ENCODE assay signal across 24 cellular contexts in genomic region chr13:90232291-90232690, GRCh38.
"Had no signal": no experiment of that assay in that cellular context is flagged by ENCODE, and none has a peak within 500 bp of the region (broad histone marks: within the 10 kb centered on the region; RNA-seq: fewer than 3 reads in every experiment).

No MANE protein-coding gene starts in this region.

- H3K4me1 Mint-ChIP-seq: immature natural killer cell; memory B cell; naive B cell; nephron; stimulated activated naive B cell treated with anti-CD40 and anti-IgM and Interleukin-4, amounts not matched to agents 10 μg/mL and 1 μg/mL and 100 μg/mL, for 72 hours had no signal

- H3K27ac ChIP-seq: coronary artery, heart left ventricle, left ventricle myocardium inferior, lower lobe of right lung, psoas muscle, skin epidermis, stomach, upper lobe of left lung, uterus had no signal

- H3K27me3 Mint-ChIP-seq: memory B cell; naive B cell; stimulated activated naive B cell treated with anti-CD40 and anti-IgM and Interleukin-4, amounts not matched to agents 10 μg/mL and 1 μg/mL and 100 μg/mL, for 72 hours had no signal

- DNase-seq: effector CD4-positive, alpha-beta T cell; endodermal cell; foreskin melanocyte; heart left ventricle; hippocampal formation; immature natural killer cell; left cardiac atrium; left ventricle myocardium inferior; lower lobe of right lung; naive B cell; psoas muscle; stimulated activated CD4-positive, alpha-beta T cell treated with anti-CD3 and anti-CD28 coated beads, Interleukin-2, amount 100 ng/mL, for 24 hours; stimulated activated CD4-positive, alpha-beta T cell treated with anti-CD3 and anti-CD28 coated beads, Interleukin-4, amount 100 ng/mL, for 4 hours; stimulated activated naive B cell treated with anti-CD40 and anti-IgM and Interleukin-4, amounts not matched to agents 10 μg/mL and 1 μg/mL and 100 μg/mL, for 72 hours; stomach; substantia nigra; uterus had no signal

- H3K27me3 ChIP-seq: heart left ventricle, stomach, upper lobe of left lung, uterus had no signal

- H3K4me3 ChIP-seq: coronary artery, heart left ventricle, left ventricle myocardium inferior, lower lobe of right lung, psoas muscle, skin epidermis, stomach, upper lobe of left lung, uterus had no signal

- ATAC-seq: heart left ventricle; left cardiac atrium; lower lobe of right lung; psoas muscle; sciatic nerve; stimulated activated naive B cell treated with anti-CD40 and anti-IgM and Interleukin-4, amounts not matched to agents 10 μg/mL and 1 μg/mL and 100 μg/mL, for 72 hours had no signal

- H3K4me3 Mint-ChIP-seq: endodermal cell; immature natural killer cell; memory B cell; naive B cell; nephron; stimulated activated naive B cell treated with anti-CD40 and anti-IgM and Interleukin-4, amounts not matched to agents 10 μg/mL and 1 μg/mL and 100 μg/mL, for 72 hours had no signal

- FAIRE-seq: endothelial cell of umbilical vein had no signal

- H3K27ac Mint-ChIP-seq: endodermal cell; immature natural killer cell; memory B cell; naive B cell; nephron; stimulated activated naive B cell treated with anti-CD40 and anti-IgM and Interleukin-4, amounts not matched to agents 10 μg/mL and 1 μg/mL and 100 μg/mL, for 72 hours had no signal

- H3K36me3 Mint-ChIP-seq: memory B cell; naive B cell; stimulated activated naive B cell treated with anti-CD40 and anti-IgM and Interleukin-4, amounts not matched to agents 10 μg/mL and 1 μg/mL and 100 μg/mL, for 72 hours had no signal

- H3K4me1 ChIP-seq: heart left ventricle, left ventricle myocardium inferior, lower lobe of right lung, psoas muscle, stomach, upper lobe of left lung, uterus had no signal

- H3K9me3 ChIP-seq: left ventricle myocardium inferior, lower lobe of right lung, psoas muscle, uterus had no signal

- H3K36me3 ChIP-seq: heart left ventricle, left ventricle myocardium inferior, lower lobe of right lung, stomach, upper lobe of left lung, uterus had no signal
